In genomic region chr19:54208784-54209057, GRCh38 we compare ENCODE assay signal across 8 cellular contexts. TPM values are rescaled to one million over a fixed set of nuclear protein-coding genes. Genes with fewer than 3 reads are reported as not detected.
DNase-seq lines count a peak whose midpoint lies in the region; ATAC-seq and TF ChIP-seq lines count a peak whose summit lies in the region.

No MANE protein-coding gene starts in this region.

- H3K4me1 Mint-ChIP-seq in Calu3 (ENCODE audit: low read depth, unreplicated experiment) (peaks cover 63% of the 10 kb centered on the region), osteocyte (ENCODE audit: unreplicated experiment) (peaks cover 58% of the 10 kb centered on the region)

- H3K4me1 ChIP-seq in OCI-LY3 (ENCODE audit: low read length) (peaks cover 51% of the 10 kb centered on the region), duodenal mucosa (ENCODE audit: control insufficient read depth in 1 of 2, insufficient read depth in 2 of 2, low read length in 2 of 2) (peaks cover 63 to 77% of the 10 kb centered on the region in 2 donors), thyroid gland (peaks cover 7 to 32% of the 10 kb centered on the region in 2 donors)

- peaks cover 65% of the 10 kb centered on the region for H3K36me3 ChIP-seq in OCI-LY3 (replicated peaks; ENCODE audit: low read depth, low read length)
- H3K36me3 ChIP-seq in duodenal mucosa (ENCODE audit: control insufficient read depth in 1 of 2, insufficient read depth in 2 of 2, low read length in 2 of 2) = peaks cover 22 to 52% of the 10 kb centered on the region in 2 donors
- H3K36me3 ChIP-seq in thyroid gland = peaks cover 37 to 45% of the 10 kb centered on the region in 2 donors

- H3K4me3 ChIP-seq in OCI-LY3 (ENCODE audit: low read length) (no peak overlapping the region), duodenal mucosa (ENCODE audit: low read depth in 1 of 2, low read length in 2 of 2) (no peak overlapping the region), thyroid gland (replicated peaks in 1 of 3) (no peak overlapping the region)

- ATAC-seq in GM21529 (IDR thresholded peaks at IDR 0.05; ENCODE audit: unreplicated experiment) (no peak), HG03469 (IDR thresholded peaks at IDR 0.05; ENCODE audit: unreplicated experiment) (no peak)

- H3K27me3 Mint-ChIP-seq in Calu3 (ENCODE audit: unreplicated experiment) (no peaks in the 10 kb centered on the region), osteocyte (ENCODE audit: unreplicated experiment) (no peaks in the 10 kb centered on the region)

- H3K9ac ChIP-seq in OCI-LY3 (ENCODE audit: low read length) (no peak overlapping the region), duodenal mucosa (ENCODE audit: low read depth in 1 of 2, low read length in 2 of 2) (peak overlapping the region; percentile 38 to 51)

- H3K27me3 ChIP-seq in OCI-LY3 (ENCODE audit: low read depth, low read length) = no peaks in the 10 kb centered on the region
- no peaks in the 10 kb centered on the region for H3K27me3 ChIP-seq in duodenal mucosa (ENCODE audit: control insufficient read depth in 1 of 2, insufficient read depth in 2 of 2, low read length in 2 of 2)
- no peaks in the 10 kb centered on the region for H3K27me3 ChIP-seq in thyroid gland

- BruUV-seq in Calu3 (replicated peaks; lab: Mats Ljungman, UMichigan) = no TSS peak

- H4K20me1 ChIP-seq in OCI-LY3 (ENCODE audit: insufficient read depth, low read length) = peaks cover 75% of the 10 kb centered on the region

- H3K79me2 ChIP-seq in OCI-LY3 (ENCODE audit: low read length) = peaks cover 45% of the 10 kb centered on the region

- H3K4me2 ChIP-seq in OCI-LY3 (ENCODE audit: low read length) = no peak overlapping the region; the same call in 1 of the 2 replicates

- H3K27ac Mint-ChIP-seq in Calu3 (ENCODE audit: unreplicated experiment) (peak overlapping the region; percentile 96), osteocyte (ENCODE audit: unreplicated experiment) (peak overlapping the region; percentile 70)

- no peaks in the 10 kb centered on the region for H3K9me3 ChIP-seq in OCI-LY3 (ENCODE audit: insufficient read depth, low read length)
- no peaks in the 10 kb centered on the region for H3K9me3 ChIP-seq in duodenal mucosa (ENCODE audit: control insufficient read depth in 1 of 2, low read length in 2 of 2)
- H3K9me3 ChIP-seq in thyroid gland = no peaks in the 10 kb centered on the region

- no peak for TF ChIP-seq POLR2A in thyroid gland (IDR thresholded peaks at IDR 0.05)

- intact Hi-C loops in Calu3 (cut with micrococcal nuclease; ENCODE audit: unreplicated experiment) = no loop called here
- intact Hi-C loops in thyroid gland (cut with DNase I) = no loop called here

- H3K4me3 Mint-ChIP-seq in Calu3 (ENCODE audit: low read depth, unreplicated experiment) (no peak overlapping the region), osteocyte (ENCODE audit: unreplicated experiment) (no peak overlapping the region)

- CTCF ChIA-PET in Calu3 (lab: Charles Lee) = no interaction called here

- H2AFZ ChIP-seq in OCI-LY3 (ENCODE audit: low read depth, low read length) = no peak overlapping the region

- H3K27ac ChIP-seq in OCI-LY3 (ENCODE audit: low read length) (peak overlapping the region; percentile 73), duodenal mucosa (ENCODE audit: low read depth, low read length) (peak overlapping the region; percentile 83), thyroid gland (peak overlapping the region in 1 of 3 donors; percentile 77)

- no peak for TF ChIP-seq CTCF in Calu3 (IDR thresholded peaks at IDR 0.05; ENCODE audit: unreplicated experiment)
- TF ChIP-seq CTCF in OCI-LY3 (IDR thresholded peaks at IDR 0.05; ENCODE audit: low read depth, low read length) = no peak
- no peak for TF ChIP-seq CTCF in osteocyte (IDR thresholded peaks at IDR 0.05)
- TF ChIP-seq CTCF in thyroid gland (IDR thresholded peaks at IDR 0.05) = no peak

- 79 to 88% methylated on average over 8 of the region's 8 CpGs for WGBS in thyroid gland, 2 donors

- H3K36me3 Mint-ChIP-seq in Calu3 (ENCODE audit: insufficient read depth, unreplicated experiment) (peaks cover 79% of the 10 kb centered on the region), osteocyte (ENCODE audit: unreplicated experiment) (peaks cover 29% of the 10 kb centered on the region)

- DNase-seq in Calu3 = no peak
- DNase-seq in osteocyte (ENCODE audit: extremely low spot score, unreplicated experiment) = no peak
- DNase-seq in thyroid gland = no peak
- no peak for DNase-seq in DMS79 treated with DMSO at 0.1 percent for 48 hours (lab: John Stamatoyannopoulos, UW)

- no peaks in the 10 kb centered on the region for H3K9me3 Mint-ChIP-seq in Calu3 (ENCODE audit: low read depth, unreplicated experiment)
- H3K9me3 Mint-ChIP-seq in osteocyte (ENCODE audit: unreplicated experiment) = no peaks in the 10 kb centered on the region

RNA-seq across cellular contexts. Expression of gene RPS9, which starts 8.1 kb away (rescaled TPM):
- total RNA-seq in Calu3 (2022) (825 and 841 TPM in 2 replicates), osteocyte (1,011 TPM in 2 replicates), thyroid gland (1,000 to 10,000 TPM; 1,847 to 2,152 (median 2,039) TPM)

RNA-seq across cellular contexts. Expression of gene LILRB3, which starts 14.1 kb away (rescaled TPM):
- total RNA-seq in Calu3 (2022) (not detected in 2 replicates), osteocyte (not detected in 2 replicates), thyroid gland (10 to 100 TPM in 2 of 4 donors, 1 to 10 TPM in 1, under 1 TPM in 1; 0.56 to 16.1 (median 10.1) TPM)

RNA-seq across cellular contexts. Expression of gene TSEN34, which starts 17.6 kb away (rescaled TPM):
- total RNA-seq in Calu3 (2022) (52.2 and 53.0 TPM in 2 replicates), osteocyte (51.1 and 53.7 TPM in 2 replicates), thyroid gland (100 to 1,000 TPM in 1 of 4 donors, 10 to 100 TPM in 3; 58.1 to 102 (median 82.0) TPM)

RNA-seq across cellular contexts. Expression of gene MBOAT7, which starts 19.3 kb away (rescaled TPM):
- total RNA-seq in Calu3 (2022) (287 and 323 TPM in 2 replicates), osteocyte (81.8 and 85.2 TPM in 2 replicates), thyroid gland (100 to 1,000 TPM in 1 of 4 donors, 10 to 100 TPM in 3; 47.3 to 101 (median 69.0) TPM)

RNA-seq across cellular contexts. Expression of gene LILRA6, which starts 33.9 kb away (rescaled TPM):
- total RNA-seq in Calu3 (2022) (not detected in 2 replicates), osteocyte (not detected in 2 replicates), thyroid gland (1 to 10 TPM in 2 of 4 donors, under 1 TPM in 1, not detected in 1; 0.46 to 1.6 (median 1.1) TPM)
